8 cellular contexts compared by ENCODE assay signal in the genomic region with DNA sequence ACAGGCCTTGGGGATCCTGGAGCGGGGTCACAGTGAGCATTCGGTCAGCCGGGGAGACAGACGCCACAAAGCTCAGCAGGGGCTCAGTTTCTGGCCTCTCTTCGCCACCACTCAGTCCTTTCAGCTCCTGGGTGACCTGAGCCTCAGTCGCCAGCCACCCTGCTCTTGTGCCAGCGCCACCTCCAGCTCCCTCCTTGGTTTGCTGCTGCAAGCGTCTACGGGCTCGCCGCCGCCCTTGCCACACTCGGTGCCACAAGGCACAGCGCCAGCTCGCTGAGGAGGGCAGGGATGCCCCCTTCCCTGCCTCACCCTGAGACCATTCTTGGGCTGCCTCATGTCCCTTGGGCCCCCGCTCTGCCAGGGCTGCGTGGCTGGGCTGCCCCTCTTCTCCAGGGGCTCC. TPM values are rescaled to one million over a fixed set of nuclear protein-coding genes. Genes with fewer than 3 reads are reported as not detected.
DNase-seq lines count a peak whose midpoint lies in the region; ATAC-seq, FAIRE-seq and TF ChIP-seq lines count a peak whose summit lies in the region.

No MANE protein-coding gene starts in this region.

- CTCF ChIA-PET in BJ (lab: Yijun Ruan, JAX) = interaction anchor here (0.5 to 2.8 kb wide), 7 partner anchors 10 to 306 kb away, joined by 3 to 16 read pairs (median 4); a partner anchor contains a TSS

- FAIRE-seq in urothelium cell line (lab: Jason Lieb, UNC) = no peak

- H3K27ac Mint-ChIP-seq in naive B cell = peak overlapping the region; percentile 41 to 98 (median 94)

- POLR2A ChIA-PET in BJ (lab: Charles Lee) = no interaction called here

- no peaks in the 10 kb centered on the region for H3K27me3 ChIP-seq in BJ (ENCODE audit: control insufficient read depth, insufficient read depth, low read length)

- no peaks in the 10 kb centered on the region for H3K9me3 ChIP-seq in KOPT-K1 (ENCODE audit: insufficient read depth, low read length, poor library complexity, severe bottlenecking)

- peaks cover 19% of the 10 kb centered on the region for H3K36me3 ChIP-seq in BJ (ENCODE audit: control insufficient read depth, insufficient read depth, low read length)
- H3K36me3 ChIP-seq in KOPT-K1 (ENCODE audit: insufficient read depth, low read length) = peaks cover 74% of the 10 kb centered on the region

- peaks cover 37 to 53% (median 48%) of the 10 kb centered on the region in 3 donors for H3K4me1 Mint-ChIP-seq in naive B cell

- ATAC-seq in naive B cell (ENCODE audit: low read depth in 2 of 2) = no peak

- peak overlapping the region; percentile 96 to 100 (median 98) for H3K4me3 Mint-ChIP-seq in naive B cell

- peaks cover 17 to 24% of the 10 kb centered on the region in 2 donors for H3K36me3 Mint-ChIP-seq in naive B cell

- H3K27ac ChIP-seq in KOPT-K1 (ENCODE audit: low read depth, low read length, poor library complexity, severe bottlenecking) = peak overlapping the region; percentile 81
- H3K27ac ChIP-seq in coronary artery = peak overlapping the region; percentile 83 to 91

- H3K27me3 Mint-ChIP-seq in naive B cell = no peaks in the 10 kb centered on the region

- H3K4me3 ChIP-seq in BJ (ENCODE audit: low read depth, low read length) (peak overlapping the region; percentile 63), coronary artery (peak overlapping the region; percentile 80)

- DNase-seq in BJ (ENCODE audit: low read depth) (no peak), coronary artery (ENCODE audit: low spot score) (no peak), naive B cell (no peak), CD1c-positive myeloid dendritic cell (ENCODE audit: extremely low spot score) (no peak), NCI-H128 (lab: John Stamatoyannopoulos, UW; ENCODE audit: unreplicated experiment) (no peak), A172 (ENCODE audit: low spot score) (no peak), urothelium cell line (ENCODE audit: low spot score) (no peak)

- TF ChIP-seq CTCF in BJ (IDR thresholded peaks at IDR 0.05; ENCODE audit: insufficient read depth, low read depth, low read length) = no peak
- TF ChIP-seq CTCF in coronary artery (IDR thresholded peaks at IDR 0.05) = no peak

- no peaks in the 10 kb centered on the region for H3K9me3 Mint-ChIP-seq in naive B cell

RNA-seq across cellular contexts. Expression of a gene that starts 1.5 kb away (rescaled TPM):
- polyA plus RNA-seq in BJ (2011; rRNA removed) = 2,358 and 2,459 TPM in 2 replicates
- 990 and 1,705 TPM in 2 replicates for polyA minus RNA-seq in BJ (2011; rRNA and poly(A)+ RNA removed)
- polyA plus RNA-seq in naive B cell (ENCODE audit: low read depth in 6 of 6) = 1,000 to 10,000 TPM; 1,313 to 1,862 (median 1,450) TPM
- total RNA-seq in A172 (2014; rRNA removed; shearing (Covaris generic)) = 1,294 and 1,343 TPM in 2 replicates

RNA-seq across cellular contexts. Expression of a gene that starts 16.2 kb away (rescaled TPM):
- polyA plus RNA-seq in BJ (2011; rRNA removed) (6.4 and 9.9 TPM in 2 replicates), naive B cell (ENCODE audit: low read depth in 6 of 6) (10 to 100 TPM; 12.7 to 20.8 (median 16.2) TPM)
- polyA minus RNA-seq in BJ (2011; rRNA and poly(A)+ RNA removed) = 2.8 and 4.5 TPM in 2 replicates
- 7.9 and 9.6 TPM in 2 replicates for total RNA-seq in A172 (2014; rRNA removed; shearing (Covaris generic))

RNA-seq across cellular contexts. Expression of a gene that starts 26.5 kb away (rescaled TPM):
- polyA plus RNA-seq in BJ (2011; rRNA removed) (16.4 and 17.8 TPM in 2 replicates), naive B cell (ENCODE audit: low read depth in 6 of 6) (10 to 100 TPM in 5 of 6 donors, 1 to 10 TPM in 1; 3.4 to 27.5 (median 17.8) TPM)
- 42.7 and 47.1 TPM in 2 replicates for polyA minus RNA-seq in BJ (2011; rRNA and poly(A)+ RNA removed)
- 114 and 139 TPM in 2 replicates for total RNA-seq in A172 (2014; rRNA removed; shearing (Covaris generic))

RNA-seq across cellular contexts. Expression of a gene that starts 28.6 kb away (rescaled TPM):
- 145 and 185 TPM in 2 replicates for polyA plus RNA-seq in BJ (2011; rRNA removed)
- polyA minus RNA-seq in BJ (2011; rRNA and poly(A)+ RNA removed) = 360 and 464 TPM in 2 replicates
- 10 to 100 TPM in 5 of 6 donors, 1 to 10 TPM in 1; 2.0 to 45.3 (median 15.9) TPM for polyA plus RNA-seq in naive B cell (ENCODE audit: low read depth in 6 of 6)
- 298 and 391 TPM in 2 replicates for total RNA-seq in A172 (2014; rRNA removed; shearing (Covaris generic))

RNA-seq across cellular contexts. Expression of a gene that starts 37.4 kb away (rescaled TPM):
- polyA plus RNA-seq in BJ (2011; rRNA removed) (18.9 and 26.5 TPM in 2 replicates), naive B cell (ENCODE audit: low read depth in 6 of 6) (10 to 100 TPM in 5 of 6 donors, 1 to 10 TPM in 1; 9.7 to 15.5 (median 12.5) TPM)
- polyA minus RNA-seq in BJ (2011; rRNA and poly(A)+ RNA removed) = 15.0 and 19.0 TPM in 2 replicates
- 16.0 and 19.5 TPM in 2 replicates for total RNA-seq in A172 (2014; rRNA removed; shearing (Covaris generic))
